Comparison of ENCODE assay signal across 9 cellular contexts in genomic region chr14:68306934-68307758, GRCh38.
DNase-seq lines count a peak whose midpoint lies in the region; ATAC-seq and TF ChIP-seq lines count a peak whose summit lies in the region.
"Had no signal": no experiment of that assay in that cellular context is flagged by ENCODE, and none has a peak within 500 bp of the region (broad histone marks: within the 10 kb centered on the region; RNA-seq: fewer than 3 reads in every experiment).

No MANE protein-coding gene starts in this region.

- no peak overlapping the region for H3K4me3 ChIP-seq in gastroesophageal sphincter
- H3K4me3 ChIP-seq in gastrocnemius medialis: no peak overlapping the region

- peak; percentile 16 for ATAC-seq in GM18907 (IDR thresholded peaks at IDR 0.05; ENCODE audit: unreplicated experiment)
- ATAC-seq in gastroesophageal sphincter: peak; percentile 63
- ATAC-seq in gastrocnemius medialis: peak in 1 of 2 donors; percentile 33
- no peak for ATAC-seq in GM21528 (IDR thresholded peaks at IDR 0.05; ENCODE audit: low FRiP score, unreplicated experiment)

- intact Hi-C loops in gastrocnemius medialis (cut with DNase I; ENCODE audit: low total_unique reads): no loop called here

- H3K27me3 ChIP-seq in gastroesophageal sphincter (no peaks in the 10 kb centered on the region), gastrocnemius medialis (no peaks in the 10 kb centered on the region)

- DNase-seq in NCI-H524 (lab: John Stamatoyannopoulos, UW) (peak; percentile 77 to 96), gastrocnemius medialis (no peak), midbrain (lab: John Stamatoyannopoulos, UW) (no peak), NCI-H1930 (lab: John Stamatoyannopoulos, UW) (no peak), activated gamma-delta T cell (lab: John Stamatoyannopoulos, UW) (no peak)
- DNase-seq: NCI-H1694 treated with DMSO at 0.1 percent for 48 hours had no signal

- WGBS in gastroesophageal sphincter (ENCODE audit: low coverage in 1 of 2), 2 donors: 63 to 64% methylated on average over 6 to 7 of the region's 8 CpGs

- H3K36me3 ChIP-seq in gastroesophageal sphincter (no peaks in the 10 kb centered on the region), gastrocnemius medialis (no peaks in the 10 kb centered on the region)

- TF ChIP-seq CTCF in gastroesophageal sphincter (IDR thresholded peaks at IDR 0.05): no peak
- TF ChIP-seq CTCF in gastrocnemius medialis (IDR thresholded peaks at IDR 0.05 in 4 of 5, conservative IDR thresholded peaks at IDR 0.05 in 1 of 5): no peak

- H3K9me3 ChIP-seq in gastroesophageal sphincter: no peaks in the 10 kb centered on the region
- no peaks in the 10 kb centered on the region for H3K9me3 ChIP-seq in gastrocnemius medialis

- in situ Hi-C loops in gastrocnemius medialis (cut with MboI; ENCODE audit: low sequenced_read_pairs in 4 of 4): no loop called here

- no peak for TF ChIP-seq EP300 in gastroesophageal sphincter (IDR thresholded peaks at IDR 0.05)

- peak overlapping the region; percentile 46 to 83 (median 80) for H3K27ac ChIP-seq in gastroesophageal sphincter
- H3K27ac ChIP-seq in gastrocnemius medialis: peak overlapping the region; percentile 0 to 43 (median 28)

- TF ChIP-seq POLR2A in gastroesophageal sphincter (IDR thresholded peaks at IDR 0.05): no peak
- TF ChIP-seq POLR2A in gastrocnemius medialis (IDR thresholded peaks at IDR 0.05): no peak

- H3K4me1 ChIP-seq in gastroesophageal sphincter (peaks cover 24 to 41% (median 27%) of the 10 kb centered on the region in 3 donors), gastrocnemius medialis (peaks cover 10 to 20% of the 10 kb centered on the region in 2 donors)

Comparison
In these comparisons a context has a peak if more than half of its experiments do, and no peak if none do; other contexts are left out.
1. DNase-seq: peak in NCI-H524 (2 of 2); none in gastrocnemius medialis (0 of 2), midbrain (single experiment), NCI-H1930 (0 of 2) and activated gamma-delta T cell (single experiment).